In genomic region chr16:77805403-77805802, GRCh38 we compare ENCODE assay signal across 17 cellular contexts. TPM values are rescaled to one million over a fixed set of nuclear protein-coding genes. Genes with fewer than 3 reads are reported as not detected.
DNase-seq lines count a peak whose midpoint lies in the region; ATAC-seq and TF ChIP-seq lines count a peak whose summit lies in the region.
"Had no signal": no experiment of that assay in that cellular context is flagged by ENCODE, and none has a peak within 500 bp of the region (broad histone marks: within the 10 kb centered on the region; RNA-seq: fewer than 3 reads in every experiment).

No MANE protein-coding gene starts in this region.

- H3K4me1 ChIP-seq in body of pancreas = no peaks in the 10 kb centered on the region
- H3K4me1 ChIP-seq: Caco-2 had no signal

- peak; percentile 74 for DNase-seq in Right ventricle myocardium superior
- DNase-seq in cardiac septum (ENCODE audit: low spot score) = no peak
- DNase-seq in body of pancreas = peak in 3 of 4 donors; percentile 28 to 58 (median 42)
- DNase-seq in left ventricle myocardium superior = peak; percentile 78
- DNase-seq in ureter (ENCODE audit: low spot score) = peak; percentile 29
- no peak for DNase-seq in UCSD-AML1 (lab: John Stamatoyannopoulos, UW; ENCODE audit: unreplicated experiment)
- DNase-seq in NCI-H1105 treated with DMSO at 0.1 percent for 48 hours (lab: John Stamatoyannopoulos, UW) = no peak
- DNase-seq: AML-193, Caco-2, IMR-90, Kasumi-1, NCI-H1436 treated with DMSO at 0.1 percent for 48 hours, NCI-H2081 treated with DMSO at 0.1 percent for 48 hours, NCI-H69, PC-9 had no signal

- no peak overlapping the region for H3K27ac ChIP-seq in body of pancreas
- H3K27ac ChIP-seq: PC-9, SK-N-MC had no signal

- H3K36me3 ChIP-seq in body of pancreas (replicated peaks in 1 of 2; ENCODE audit: insufficient read depth in 1 of 2, low read depth in 2 of 2) = no peaks in the 10 kb centered on the region

- no peaks in the 10 kb centered on the region for H3K9me3 ChIP-seq in body of pancreas

- 27 to 38% methylated on average over 10 of the region's 10 CpGs for WGBS in body of pancreas, 2 donors

- intact Hi-C loops in Right ventricle myocardium superior (cut with DNase I) (no loop called here), cardiac septum (cut with DNase I) (no loop called here), body of pancreas (cut with DNase I) (no loop called here), left ventricle myocardium superior (cut with micrococcal nuclease) (no loop called here)

- H3K27me3 ChIP-seq in body of pancreas = no peaks in the 10 kb centered on the region

- ATAC-seq in Right ventricle myocardium superior (ENCODE audit: poor library complexity) (peak; percentile 92), body of pancreas (no peak), left ventricle myocardium superior (peak; percentile 94), GM21447 (IDR thresholded peaks at IDR 0.05; ENCODE audit: unreplicated experiment) (no peak)

- no peak overlapping the region for H3K4me3 ChIP-seq in body of pancreas
- H3K4me3 ChIP-seq: PC-9, SK-N-MC had no signal

- TF ChIP-seq POLR2A in body of pancreas (IDR thresholded peaks at IDR 0.05) = no peak

- no peak for TF ChIP-seq CTCF in body of pancreas (IDR thresholded peaks at IDR 0.05)

RNA-seq across cellular contexts. Expression of gene VAT1L, which starts 17.0 kb away (rescaled TPM):
- total RNA-seq in Right ventricle myocardium superior = 13.7 TPM
- total RNA-seq in cardiac septum = 49.4 TPM
- total RNA-seq in body of pancreas = 1 to 10 TPM in 1 of 2 donors, under 1 TPM in 1; 0.33 to 2.3 TPM
- 17.7 TPM for total RNA-seq in left ventricle myocardium superior
- 0.65 TPM for total RNA-seq in ureter
- total RNA-seq: Caco-2, PC-9 had no signal

Comparison
In these comparisons a context has a peak if more than half of its experiments do, and no peak if none do; other contexts are left out.
1. DNase-seq: peak in Right ventricle myocardium superior (single experiment), body of pancreas (3 of 4), left ventricle myocardium superior (single experiment) and ureter (single experiment); none in cardiac septum (single experiment), UCSD-AML1 (single experiment) and NCI-H1105 treated with DMSO at 0.1 percent for 48 hours (single experiment).
2. ATAC-seq: peak in Right ventricle myocardium superior (single experiment) and left ventricle myocardium superior (single experiment); none in body of pancreas (single experiment) and GM21447 (single experiment).